ENCODE assay signal across 8 cellular contexts in the genomic region with DNA sequence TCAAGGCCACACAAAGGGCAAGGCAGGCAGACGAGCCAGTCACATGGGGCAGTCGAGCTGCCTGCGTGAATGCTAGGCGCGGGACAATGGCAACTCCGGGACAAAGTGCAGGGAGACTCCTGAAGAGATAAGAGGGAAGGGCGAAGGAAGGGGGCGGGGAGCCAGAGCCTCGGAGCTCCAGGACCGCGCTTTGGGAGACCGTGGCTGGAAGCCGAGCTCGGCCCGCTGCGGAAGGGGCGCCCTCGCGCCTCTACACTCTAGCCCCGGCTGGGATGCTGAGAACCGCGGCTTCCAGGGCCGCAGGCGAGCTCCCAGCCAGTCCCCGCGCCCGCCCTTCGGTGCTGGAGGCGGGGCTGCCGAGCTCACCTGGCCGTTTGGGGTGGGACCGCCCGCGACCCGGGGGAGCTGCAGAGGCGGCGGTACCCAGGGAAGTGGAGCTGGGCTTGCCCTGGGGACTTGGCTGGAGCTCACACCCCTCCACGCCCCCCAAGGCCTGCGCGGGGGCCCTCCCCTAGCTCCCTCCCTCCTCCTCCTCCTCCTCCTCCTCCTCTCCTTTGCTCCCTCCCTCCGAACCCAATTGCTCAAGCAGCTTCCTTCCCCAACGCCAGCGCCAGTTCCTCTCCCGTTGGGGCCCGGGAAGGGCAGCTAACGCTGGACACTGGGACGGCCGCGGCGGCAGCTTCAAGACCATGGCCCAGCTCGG. TPM values are rescaled to one million over a fixed set of nuclear protein-coding genes. Genes with fewer than 3 reads are reported as not detected.
DNase-seq lines count a peak whose midpoint lies in the region; ATAC-seq and TF ChIP-seq lines count a peak whose summit lies in the region.

SOWAHD (plus strand) TSS at position 610 of the 703 bp plus-strand sequence; CDS start at position 690, 80 bp downstream.

- WGBS in liver: 1% methylated on average over 51 of the region's 51 CpGs
- 0 to 44% (median 2%) methylated on average over 10 to 43 of the region's 51 CpGs for WGBS in stomach, 5 donors

- DNase-seq in AG10803 (ENCODE audit: low read depth) (no peak), H7 (peak; percentile 85), T follicular helper cell (ENCODE audit: low read depth) (peak; percentile 9), choroid plexus epithelial cell (ENCODE audit: low read depth) (no peak), stomach (peak; percentile 55), hepatic stellate cell (ENCODE audit: low spot score) (no peak)

- H3K9ac ChIP-seq in liver (ENCODE audit: low read depth in 1 of 2, low read length in 2 of 2): no peak within 1 kb of the TSS

- no peak for TF ChIP-seq RAD21 in liver (IDR thresholded peaks at IDR 0.05)

- ATAC-seq in HG03439 (IDR thresholded peaks at IDR 0.05; ENCODE audit: unreplicated experiment): no peak

- H3K27ac ChIP-seq in liver (ENCODE audit: low read depth in 1 of 2, low read length in 2 of 2): peak within 1 kb of the TSS; percentile 12 to 31
- H3K27ac ChIP-seq in stomach: peak within 1 kb of the TSS; percentile 63 to 79 (median 72)

- no peaks in the 10 kb centered on the region for H3K9me3 ChIP-seq in liver (ENCODE audit: control insufficient read depth in 4 of 4, low read length in 3 of 4)
- no peaks in the 10 kb centered on the region for H3K9me3 ChIP-seq in stomach

- H3K4me3 ChIP-seq in AG10803 (ENCODE audit: low read length) (peak within 1 kb of the TSS; percentile 51), H7 (ENCODE audit: insufficient read depth, low read depth, low read length) (peak within 1 kb of the TSS; percentile 54), choroid plexus epithelial cell (ENCODE audit: low read depth, low read length) (peak within 1 kb of the TSS; percentile 48), liver (ENCODE audit: low read depth in 1 of 3, low read length in 3 of 3) (peak within 1 kb of the TSS in 2 of 3 donors; percentile 23 to 55), stomach (peak within 1 kb of the TSS; percentile 47 to 63 (median 54))

- H3K36me3 ChIP-seq in H7 (replicated peaks; ENCODE audit: control insufficient read depth, insufficient read depth, low read length): no peaks in the 10 kb centered on the region
- no peaks in the 10 kb centered on the region for H3K36me3 ChIP-seq in liver (ENCODE audit: control insufficient read depth in 4 of 4, insufficient read depth in 3 of 4, low read depth in 1 of 4, low read length in 3 of 4)
- H3K36me3 ChIP-seq in stomach: no peaks in the 10 kb centered on the region

- intact Hi-C loops in stomach (cut with DNase I; ENCODE audit: low total_unique reads): no loop called here

- TF ChIP-seq CTCF in AG10803 (conservative IDR thresholded peaks at IDR 0.05; ENCODE audit: low read length) (no peak), choroid plexus epithelial cell (conservative IDR thresholded peaks at IDR 0.05; ENCODE audit: low read depth, low read length) (no peak), liver (IDR thresholded peaks at IDR 0.05; ENCODE audit: low read depth, low read length, missing input control) (no peak), stomach (IDR thresholded peaks at IDR 0.05) (no peak)

- H3K27me3 ChIP-seq in H7 (ENCODE audit: control insufficient read depth, insufficient read depth, low read length): peaks cover 14% of the 10 kb centered on the region
- no peaks in the 10 kb centered on the region for H3K27me3 ChIP-seq in liver (ENCODE audit: control insufficient read depth in 4 of 4, insufficient read depth in 4 of 4, low read length in 3 of 4)
- H3K27me3 ChIP-seq in stomach: peaks cover 0 to 12% (median 0%) of the 10 kb centered on the region in 3 donors

- TF ChIP-seq POLR2A in stomach (IDR thresholded peaks at IDR 0.05): no peak

- TF ChIP-seq EP300 in stomach (IDR thresholded peaks at IDR 0.05): no peak

- H3K4me1 ChIP-seq in liver (ENCODE audit: control insufficient read depth in 4 of 4, insufficient read depth in 4 of 4, low read length in 3 of 4) (peaks cover 1 to 18% (median 3%) of the 10 kb centered on the region in 4 donors), stomach (peaks cover 0 to 31% (median 27%) of the 10 kb centered on the region in 4 donors)

TF ChIP-seq in liver, 16 proteins besides CTCF, POLR2A, EP300 and RAD21:
- TF ChIP-seq JUND (IDR thresholded peaks at IDR 0.05) (no peak), HNF4A (conservative IDR thresholded peaks at IDR 0.05) (peak in 1 of 2 donors; percentile 7), FOXA2 (IDR thresholded peaks at IDR 0.05) (no peak), ZBTB33 (IDR thresholded peaks at IDR 0.05) (no peak), EGR1 (IDR thresholded peaks at IDR 0.05; ENCODE audit: low read depth in 2 of 2) (no peak)
- TF ChIP-seq, protein P1, sequence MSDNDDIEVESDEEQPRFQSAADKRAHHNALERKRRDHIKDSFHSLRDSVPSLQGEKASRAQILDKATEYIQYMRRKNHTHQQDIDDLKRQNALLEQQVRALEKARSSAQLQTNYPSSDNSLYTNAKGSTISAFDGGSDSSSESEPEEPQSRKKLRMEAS (IDR thresholded peaks at IDR 0.05): no peak

RNA-seq across cellular contexts. Expression of gene SOWAHD, which starts in this region (rescaled TPM):
- 1.8 and 3.2 TPM in 2 replicates for total RNA-seq in H7 (2014; rRNA removed; shearing (Covaris generic))
- total RNA-seq in liver: 1 to 10 TPM in 1 of 2 donors, under 1 TPM in 1; 0.42 to 2.5 TPM
- under 1 TPM; 0.10 to 0.48 TPM for polyA plus RNA-seq in liver
- 10 to 100 TPM in 1 of 5 donors, not detected in 4; 33.6 TPM for total RNA-seq in stomach
- polyA plus RNA-seq in stomach: 1 to 10 TPM; 1.5 to 2.0 (median 1.6) TPM

Comparison
In these comparisons a context has a peak if more than half of its experiments do, and no peak if none do; other contexts are left out.
1. DNase-seq: peak in H7 (single experiment), T follicular helper cell (single experiment) and stomach (single experiment); none in AG10803 (single experiment), choroid plexus epithelial cell (single experiment) and hepatic stellate cell (single experiment).
2. Peak in every context shown above with its lines, with median percentiles within 50 percentile points of each other: H3K4me3 ChIP-seq.